In genomic region chr1:109158433-109158832, GRCh38 we compare ENCODE assay signal across 27 cellular contexts. TPM values are rescaled to one million over a fixed set of nuclear protein-coding genes. Genes with fewer than 3 reads are reported as not detected.
DNase-seq lines count a peak whose midpoint lies in the region; ATAC-seq and TF ChIP-seq lines count a peak whose summit lies in the region.
"Had no signal": no experiment of that assay in that cellular context is flagged by ENCODE, and none has a peak within 500 bp of the region (broad histone marks: within the 10 kb centered on the region; RNA-seq: fewer than 3 reads in every experiment).

No MANE protein-coding gene starts in this region.

- no peak overlapping the region for H3K4me3 ChIP-seq in lower leg skin (ENCODE audit: low read depth, poor library complexity, severe bottlenecking)
- no peak overlapping the region for H3K4me3 ChIP-seq in heart left ventricle
- H3K4me3 ChIP-seq: GM12878, heart right ventricle, left lung had no signal

- no peak overlapping the region for H3K27ac Mint-ChIP-seq in activated naive CD8-positive, alpha-beta T cell treated with anti-CD3 and anti-CD28 coated beads for 36 hours
- H3K27ac Mint-ChIP-seq: activated naive CD4-positive, alpha-beta T cell treated with anti-CD3 and anti-CD28 coated beads, Interleukin-2, amount 50 U/mL, for 72 hours; H9; mesothelial cell of epicardium; natural killer cell had no signal

- no peaks in the 10 kb centered on the region for H3K9me3 Mint-ChIP-seq in activated naive CD8-positive, alpha-beta T cell treated with anti-CD3 and anti-CD28 coated beads for 36 hours
- H3K9me3 Mint-ChIP-seq: activated naive CD4-positive, alpha-beta T cell treated with anti-CD3 and anti-CD28 coated beads, Interleukin-2, amount 50 U/mL, for 72 hours; H9; mesothelial cell of epicardium; natural killer cell had no signal

- H3K9me3 ChIP-seq in heart left ventricle, result no peaks in the 10 kb centered on the region
- H3K9me3 ChIP-seq: heart right ventricle, left lung had no signal

- peaks cover 17% of the 10 kb centered on the region for H3K4me1 Mint-ChIP-seq in activated naive CD8-positive, alpha-beta T cell treated with anti-CD3 and anti-CD28 coated beads for 36 hours

- no peak overlapping the region for H3K4me3 Mint-ChIP-seq in activated naive CD8-positive, alpha-beta T cell treated with anti-CD3 and anti-CD28 coated beads for 36 hours
- H3K4me3 Mint-ChIP-seq: H9, mesothelial cell of epicardium, natural killer cell had no signal

- no peaks in the 10 kb centered on the region for H3K36me3 ChIP-seq in heart left ventricle
- H3K36me3 ChIP-seq: heart right ventricle, left lung had no signal

- DNase-seq in COLO668 (lab: John Stamatoyannopoulos, UW; ENCODE audit: unreplicated experiment) (peak; percentile 50), NCI-H1436 (lab: John Stamatoyannopoulos, UW) (peak; percentile 20), NCI-H748 treated with DMSO at 0.1 percent for 48 hours (lab: John Stamatoyannopoulos, UW) (peak; percentile 94), inferior parietal cortex (ENCODE audit: extremely low spot score) (peak; percentile 44), lower leg skin (ENCODE audit: low spot score in 2 of 2) (no peak), heart left ventricle (no peak), glomerular visceral epithelial cell (ENCODE audit: extremely low spot score) (no peak)
- no peak for DNase-seq in activated naive CD8-positive, alpha-beta T cell treated with anti-CD3 and anti-CD28 coated beads for 36 hours
- DNase-seq: C1 segment of cervical spinal cord; Calu3; cerebellar nuclear complex; H9; heart right ventricle; left lung; natural killer cell; NCI-H1048; NCI-H82; OCI-M1; right cardiac atrium; stimulated activated CD4-positive, alpha-beta T cell treated with anti-CD3 and anti-CD28 coated beads, Interleukin-12 subunit alpha, Interleukin-12 subunit beta, amount 100 ng/mL, for 4 hours; stimulated activated CD4-positive, alpha-beta T cell treated with anti-CD3 and anti-CD28 coated beads, Interleukin-4, amount 100 ng/mL, for 4 hours; stimulated activated naive CD4-positive, alpha-beta T cell treated with Interleukin-2 at 50 U/mL for 16 hours had no signal

- intact Hi-C loops in lower leg skin (cut with DNase I; ENCODE audit: low total_unique reads) (no loop called here), heart left ventricle (cut with DNase I) (no loop called here)

- H3K27ac ChIP-seq in heart left ventricle, result no peak overlapping the region
- H3K27ac ChIP-seq: heart right ventricle, left lung had no signal

- H3K36me3 Mint-ChIP-seq in activated naive CD8-positive, alpha-beta T cell treated with anti-CD3 and anti-CD28 coated beads for 36 hours, result no peaks in the 10 kb centered on the region
- H3K36me3 Mint-ChIP-seq: activated naive CD4-positive, alpha-beta T cell treated with anti-CD3 and anti-CD28 coated beads, Interleukin-2, amount 50 U/mL, for 72 hours; mesothelial cell of epicardium; natural killer cell had no signal

- no peaks in the 10 kb centered on the region for H3K27me3 ChIP-seq in heart left ventricle
- H3K27me3 ChIP-seq: heart right ventricle, left lung had no signal

- H3K27me3 Mint-ChIP-seq in activated naive CD8-positive, alpha-beta T cell treated with anti-CD3 and anti-CD28 coated beads for 36 hours, result no peaks in the 10 kb centered on the region

- no peak for TF ChIP-seq CTCF in lower leg skin (IDR thresholded peaks at IDR 0.05)
- TF ChIP-seq CTCF in heart left ventricle (IDR thresholded peaks at IDR 0.05), result no peak

- no peak for TF ChIP-seq POLR2A in lower leg skin (IDR thresholded peaks at IDR 0.05)
- TF ChIP-seq POLR2A in heart left ventricle (IDR thresholded peaks at IDR 0.05), result no peak

- 80 to 94% methylated on average over 7 of the region's 7 CpGs for WGBS in lower leg skin, 2 donors
- 91 to 93% (median 92%) methylated on average over 7 of the region's 7 CpGs for WGBS in heart left ventricle, 4 donors

- no peak for ATAC-seq in heart left ventricle
- ATAC-seq: activated naive CD4-positive, alpha-beta T cell treated with anti-CD3 and anti-CD28 coated beads, Interleukin-2, amount 50 U/mL, for 72 hours; GM12878; heart right ventricle; left lung; natural killer cell; right cardiac atrium; SK-N-SH treated with all-trans-retinoic acid at 6 μM for 48 hours had no signal

- peaks cover 0 to 16% (median 3%) of the 10 kb centered on the region in 12 donors for H3K4me1 ChIP-seq in heart left ventricle

RNA-seq across cellular contexts. Expression of gene ELAPOR1, which starts 44.5 kb away (rescaled TPM):
- 10 to 100 TPM; 16.4 to 60.0 (median 33.9) TPM for total RNA-seq in lower leg skin
- 1 to 10 TPM; 6.8 to 7.7 TPM for total RNA-seq in activated naive CD8-positive, alpha-beta T cell treated with anti-CD3 and anti-CD28 coated beads for 36 hours
- total RNA-seq in heart left ventricle, result under 1 TPM in 7 of 9 donors, not detected in 2; 0.11 to 0.83 (median 0.31) TPM
- polyA plus RNA-seq in heart left ventricle, result under 1 TPM; 0.04 to 0.11 TPM
- total RNA-seq: epithelial cell of proximal tubule had no signal

RNA-seq across cellular contexts. Expression of gene SARS1, which starts 55.3 kb away (rescaled TPM):
- total RNA-seq in lower leg skin (100 to 1,000 TPM; 154 to 172 (median 165) TPM), heart left ventricle (100 to 1,000 TPM in 6 of 9 donors, 10 to 100 TPM in 3; 88.5 to 113 (median 102) TPM)
- total RNA-seq in activated naive CD8-positive, alpha-beta T cell treated with anti-CD3 and anti-CD28 coated beads for 36 hours, result 100 to 1,000 TPM; 217 to 226 TPM
- 100 to 1,000 TPM in 1 of 2 donors, 10 to 100 TPM in 1; 41.1 to 179 TPM for polyA plus RNA-seq in heart left ventricle

Comparison
In these comparisons a context has a peak if more than half of its experiments do, and no peak if none do; other contexts are left out.
1. DNase-seq: peak in COLO668 (single experiment), NCI-H1436 (single experiment), NCI-H748 treated with DMSO at 0.1 percent for 48 hours (single experiment) and inferior parietal cortex (single experiment); none in lower leg skin (0 of 2), activated naive CD8-positive, alpha-beta T cell treated with anti-CD3 and anti-CD28 coated beads for 36 hours (single experiment), heart left ventricle (0 of 5) and glomerular visceral epithelial cell (single experiment).
2. RNA of gene ELAPOR1, which starts 44.5 kb away (total RNA-seq): 16.4 to 60.0 TPM in lower leg skin and 6.8 to 7.7 TPM in activated naive CD8-positive, alpha-beta T cell treated with anti-CD3 and anti-CD28 coated beads for 36 hours; 0.11 to 0.83 TPM in heart left ventricle; every median in the first group is over 4 times any median in the second.